Comparison of ENCODE assay signal across 16 cellular contexts in genomic region chr2:161344737-161345136, GRCh38. TPM values are rescaled to one million over a fixed set of nuclear protein-coding genes. Genes with fewer than 3 reads are reported as not detected.
DNase-seq lines count a peak whose midpoint lies in the region; ATAC-seq, FAIRE-seq and TF ChIP-seq lines count a peak whose summit lies in the region.
"Had no signal": no experiment of that assay in that cellular context is flagged by ENCODE, and none has a peak within 500 bp of the region (broad histone marks: within the 10 kb centered on the region; RNA-seq: fewer than 3 reads in every experiment).

No MANE protein-coding gene starts in this region.

- DNase-seq in CD1c-positive myeloid dendritic cell (ENCODE audit: extremely low spot score) (peak; percentile 17), Kasumi-1 (lab: John Stamatoyannopoulos, UW) (peak; percentile 34 to 55), OCI-M1 (lab: John Stamatoyannopoulos, UW) (peak; percentile 84), astrocyte (ENCODE audit: low read depth) (no peak), CD14-positive monocyte (ENCODE audit: low spot score) (no peak), colonic mucosa (no peak)
- no peak for DNase-seq in naive thymus-derived CD8-positive, alpha-beta T cell
- DNase-seq: ACHN; CD4-positive, alpha-beta memory T cell; DMS79; H7 had no signal

- no peak for ATAC-seq in HG03045 (IDR thresholded peaks at IDR 0.05; ENCODE audit: unreplicated experiment)
- ATAC-seq in naive thymus-derived CD8-positive, alpha-beta T cell = no peak
- ATAC-seq: GM23338 had no signal

- peaks cover 68% of the 10 kb centered on the region for H4K20me1 ChIP-seq in astrocyte (ENCODE audit: insufficient read depth, low read length)

- H3K9me3 ChIP-seq in astrocyte (ENCODE audit: insufficient read depth, low read depth, low read length) (no peaks in the 10 kb centered on the region), colonic mucosa (no peaks in the 10 kb centered on the region)

- H3K27ac Mint-ChIP-seq in astrocyte (ENCODE audit: unreplicated experiment) = peak overlapping the region; percentile 60
- peak overlapping the region in 1 of 7 donors; percentile 4 for H3K27ac Mint-ChIP-seq in CD14-positive monocyte
- no peak overlapping the region for H3K27ac Mint-ChIP-seq in naive thymus-derived CD8-positive, alpha-beta T cell
- H3K27ac Mint-ChIP-seq: CD4-positive, alpha-beta memory T cell; GM23338 had no signal

- no peak overlapping the region for H3K4me2 ChIP-seq in astrocyte (ENCODE audit: low read length)

- POLR2A ChIA-PET in naive thymus-derived CD8-positive, alpha-beta T cell (lab: Charles Lee) = no interaction called here

- H3K27ac ChIP-seq in astrocyte (ENCODE audit: low read depth, low read length) (no peak overlapping the region), colonic mucosa (no peak overlapping the region)
- H3K27ac ChIP-seq: BLaER1 treated with 17β-estradiol and CSF1 and Interleukin-3, amounts not matched to agents 10 nM and 100 nM had no signal

- H3K4me3 Mint-ChIP-seq in astrocyte (ENCODE audit: unreplicated experiment) = no peak overlapping the region
- H3K4me3 Mint-ChIP-seq in CD14-positive monocyte = no peak overlapping the region
- no peak overlapping the region for H3K4me3 Mint-ChIP-seq in naive thymus-derived CD8-positive, alpha-beta T cell
- H3K4me3 Mint-ChIP-seq: CD4-positive, alpha-beta memory T cell; GM23338 had no signal

- no peaks in the 10 kb centered on the region for H3K9me3 Mint-ChIP-seq in astrocyte (ENCODE audit: unreplicated experiment)
- H3K9me3 Mint-ChIP-seq in CD14-positive monocyte = peaks cover 8 to 18% (median 13%) of the 10 kb centered on the region in 7 donors
- H3K9me3 Mint-ChIP-seq in naive thymus-derived CD8-positive, alpha-beta T cell = peaks cover 0 to 20% (median 9%) of the 10 kb centered on the region in 9 donors
- H3K9me3 Mint-ChIP-seq: GM23338 had no signal

- FAIRE-seq in astrocyte (lab: Jason Lieb, UNC) = no peak
- FAIRE-seq: GM12878, GM18507 had no signal

- H3K27me3 Mint-ChIP-seq in astrocyte (ENCODE audit: low read depth, unreplicated experiment) (no peaks in the 10 kb centered on the region), CD14-positive monocyte (ENCODE audit: low read depth in 3 of 3) (no peaks in the 10 kb centered on the region)
- H3K27me3 Mint-ChIP-seq in naive thymus-derived CD8-positive, alpha-beta T cell = no peaks in the 10 kb centered on the region
- H3K27me3 Mint-ChIP-seq: CD4-positive, alpha-beta memory T cell had no signal

- H3K79me2 ChIP-seq in astrocyte (ENCODE audit: insufficient read depth, low read length) = peaks cover 80% of the 10 kb centered on the region

- no peak overlapping the region for H3K9ac ChIP-seq in astrocyte (ENCODE audit: low read length)
- H3K9ac ChIP-seq in colonic mucosa (ENCODE audit: low read depth in 2 of 2, low read length in 2 of 2) = no peak overlapping the region
- H3K9ac ChIP-seq: BLaER1 treated with 17β-estradiol and CSF1 and Interleukin-3, amounts not matched to agents 10 nM and 100 nM had no signal

- H3K36me3 Mint-ChIP-seq in astrocyte (ENCODE audit: low read depth, unreplicated experiment) (peaks cover 8% of the 10 kb centered on the region), CD14-positive monocyte (peaks cover 30 to 43% of the 10 kb centered on the region in 2 donors)
- peaks cover 14 to 46% (median 38%) of the 10 kb centered on the region in 3 donors for H3K36me3 Mint-ChIP-seq in naive thymus-derived CD8-positive, alpha-beta T cell

- H3K4me1 ChIP-seq in astrocyte (ENCODE audit: insufficient read depth, low read length) = no peaks in the 10 kb centered on the region
- H3K4me1 ChIP-seq in colonic mucosa = no peaks in the 10 kb centered on the region

- H3K4me3 ChIP-seq in astrocyte (ENCODE audit: insufficient read depth, low read depth, low read length) = no peak overlapping the region
- no peak overlapping the region for H3K4me3 ChIP-seq in colonic mucosa
- H3K4me3 ChIP-seq: BLaER1 treated with 17β-estradiol and CSF1 and Interleukin-3, amounts not matched to agents 10 nM and 100 nM; GM12878; GM23338 had no signal

- no peak overlapping the region for H2AFZ ChIP-seq in astrocyte (ENCODE audit: low read depth, low read length)
- H2AFZ ChIP-seq: GM23338 had no signal

- no peak for TF ChIP-seq CTCF in astrocyte (IDR thresholded peaks at IDR 0.05; ENCODE audit: insufficient read depth, low read depth, low read length)
- TF ChIP-seq CTCF in CD14-positive monocyte (IDR thresholded peaks at IDR 0.05) = no peak
- no peak for TF ChIP-seq CTCF in colonic mucosa (IDR thresholded peaks at IDR 0.05)

- intact Hi-C loops in CD14-positive monocyte (cut with micrococcal nuclease) = no loop called here
- intact Hi-C loops in colonic mucosa (cut with DNase I) = no loop called here

- no peaks in the 10 kb centered on the region for H3K27me3 ChIP-seq in astrocyte (ENCODE audit: insufficient read depth, low read length)
- no peaks in the 10 kb centered on the region for H3K27me3 ChIP-seq in colonic mucosa
- H3K27me3 ChIP-seq: BLaER1 treated with 17β-estradiol and CSF1 and Interleukin-3, amounts not matched to agents 10 nM and 100 nM had no signal

- no peaks in the 10 kb centered on the region for H3K36me3 ChIP-seq in astrocyte (ENCODE audit: insufficient read depth, low read length)
- no peaks in the 10 kb centered on the region for H3K36me3 ChIP-seq in colonic mucosa

- peaks cover 8% of the 10 kb centered on the region for H3K4me1 Mint-ChIP-seq in astrocyte (ENCODE audit: low read depth, unreplicated experiment)
- H3K4me1 Mint-ChIP-seq in CD14-positive monocyte = peaks cover 4% of the 10 kb centered on the region
- peaks cover 6 to 24% (median 22%) of the 10 kb centered on the region in 4 donors for H3K4me1 Mint-ChIP-seq in naive thymus-derived CD8-positive, alpha-beta T cell

RNA-seq across cellular contexts. Expression of gene PSMD14, which starts 36.5 kb away (rescaled TPM):
- total RNA-seq in astrocyte = 81.5 and 86.0 TPM in 2 replicates
- 10 to 100 TPM; 29.3 to 37.8 TPM for polyA plus RNA-seq in CD14-positive monocyte
- 10 to 100 TPM; 35.6 to 58.6 TPM for total RNA-seq in colonic mucosa
- 10 to 100 TPM; 17.5 to 18.6 TPM for total RNA-seq in naive thymus-derived CD8-positive, alpha-beta T cell
- polyA plus RNA-seq in naive thymus-derived CD8-positive, alpha-beta T cell = 10 to 100 TPM; 44.0 to 55.6 (median 50.7) TPM

Comparison
In these comparisons a context has a peak if more than half of its experiments do, and no peak if none do; other contexts are left out.
1. DNase-seq: peak in CD1c-positive myeloid dendritic cell (single experiment), Kasumi-1 (2 of 2) and OCI-M1 (single experiment); none in astrocyte (single experiment), CD14-positive monocyte (single experiment), colonic mucosa (single experiment) and naive thymus-derived CD8-positive, alpha-beta T cell (0 of 10).